ENCODE assay signal across 8 cellular contexts in genomic region chr2:64228126-64228678, GRCh38.
A peak's percentile ranks its signal among the peaks of the same experiment; 100 is the strongest.
DNase-seq lines count a peak whose midpoint lies in the region; ATAC-seq, FAIRE-seq and TF ChIP-seq lines count a peak whose summit lies in the region.

No MANE protein-coding gene starts in this region.

- H3K4me1 ChIP-seq in K562 (replicated peaks in 1 of 2; ENCODE audit: control insufficient read depth in 2 of 2, insufficient read depth in 2 of 2, low read length in 2 of 2) = peaks cover 5 to 11% of the 10 kb centered on the region in 2 experiments; a peak in 1 of 5 replicates

- 2% methylated on average over 24 of the region's 26 CpGs for WGBS in K562 (ENCODE audit: insufficient coverage, low coverage, missing lambda C conversion rate)

- POLR2A ChIA-PET in K562 (lab: Yijun Ruan, JAX) = interaction anchor here (0.6 to 1.9 kb wide), 9 partner anchors 9 to 379 kb away, joined by 3 to 7 read pairs (median 3); no protein-coding TSS in a partner anchor

- H2AFZ ChIP-seq in K562 (ENCODE audit: low read depth, low read length) = peak overlapping the region; percentile 96

- H3K36me3 ChIP-seq in K562 (ENCODE audit: control insufficient read depth, insufficient read depth, low read length) = no peaks in the 10 kb centered on the region

- H3K9me1 ChIP-seq in K562 (ENCODE audit: control insufficient read depth, insufficient read depth, low read length) = no peaks in the 10 kb centered on the region

- peak overlapping the region; percentile 41; the same call in 2 of the 3 replicates for H3K27ac ChIP-seq in K562 (ENCODE audit: extremely low read depth, low read depth, low read length)

- no peaks in the 10 kb centered on the region for H3K9me3 ChIP-seq in T-helper 17 cell (ENCODE audit: control insufficient read depth, low read length, poor library complexity, severe bottlenecking)
- no peaks in the 10 kb centered on the region for H3K9me3 ChIP-seq in K562 (replicated peaks; ENCODE audit: control insufficient read depth, insufficient read depth, low read depth, low read length)

- DNase-seq in GM13977 (ENCODE audit: low spot score) = peak; percentile 72
- peak; percentile 83 for DNase-seq in NCI-H128 (lab: John Stamatoyannopoulos, UW; ENCODE audit: unreplicated experiment)
- peak; percentile 22 to 44 (median 24) for DNase-seq in T-helper 17 cell
- DNase-seq in K562 (ENCODE audit: extremely low read depth in 1 of 4, low spot score in 3 of 4) = peak; percentile 57 to 85 (median 70)
- DNase-seq in iPS DF 19.7 (ENCODE audit: low read depth, low spot score) = peak; percentile 96
- DNase-seq in retina = peak; percentile 93
- no peak for DNase-seq in T1000 (lab: John Stamatoyannopoulos, UW)

- H4K20me1 ChIP-seq in K562 (replicated peaks; ENCODE audit: control insufficient read depth, insufficient read depth, low read length) = no peaks in the 10 kb centered on the region

- no peaks in the 10 kb centered on the region for H3K27me3 ChIP-seq in K562 (ENCODE audit: control insufficient read depth in 2 of 2, insufficient read depth in 2 of 2, low read length in 2 of 2)

- no peaks in the 10 kb centered on the region for H3K79me2 ChIP-seq in K562 (ENCODE audit: control insufficient read depth, insufficient read depth, low read length)

- H3K9ac ChIP-seq in K562 (ENCODE audit: insufficient read depth in 1 of 2, low read depth in 2 of 2, low read length in 2 of 2) = peak overlapping the region; percentile 58 to 88

- peak overlapping the region; percentile 87 for H3K4me2 ChIP-seq in K562 (ENCODE audit: insufficient read depth, low read length)

- FAIRE-seq in K562 (lab: Jason Lieb, UNC) = peak; percentile 92

- intact Hi-C loops in K562 (cut with micrococcal nuclease) = no loop called here

- H3K4me1 Mint-ChIP-seq in T-helper 17 cell = peaks cover 15% of the 10 kb centered on the region

- H3K36me3 Mint-ChIP-seq in T-helper 17 cell (ENCODE audit: low read depth) = peaks cover 3% of the 10 kb centered on the region

- no TSS peak for BruUV-seq in K562 (replicated peaks; lab: Mats Ljungman, UMichigan)

- TF ChIP-seq POLR2A in K562 (conservative IDR thresholded peaks at IDR 0.05) = peak; percentile 62

- H3K4me3 ChIP-seq in K562 = peak overlapping the region; percentile 39

- ATAC-seq in HG02759 (IDR thresholded peaks at IDR 0.05; ENCODE audit: unreplicated experiment) (peak; percentile 100), T-helper 17 cell (peak; percentile 95), K562 (peak; percentile 99)

- CTCF ChIA-PET in K562 (lab: Yijun Ruan, JAX; ENCODE audit: low intra/inter-chr PET ratio) = no interaction called here

- H3K27ac Mint-ChIP-seq in T-helper 17 cell = peak overlapping the region; percentile 88

- 0 out of 4 replicates have a peak, but pooled peaks of 1 of the 2 experiments have one; percentile 2 for TF ChIP-seq RAD21 in K562 (CRISPR knock-in tag; conservative IDR thresholded peaks at IDR 0.05 in 1 of 2, IDR thresholded peaks at IDR 0.05 in 1 of 2)

- peaks cover 10% of the 10 kb centered on the region for H3K27me3 Mint-ChIP-seq in T-helper 17 cell

- in situ Hi-C loops in GM13977 (cut with MboI; ENCODE audit: low pct_unique_long_range_greater_than_20kb, low sequenced_read_pairs, unreplicated experiment) (no loop called here), K562 (cut with MboI) (no loop called here)

- TF ChIP-seq CTCF in GM13977 (IDR thresholded peaks at IDR 0.05; ENCODE audit: extremely low read depth, insufficient read depth, missing control alignments) = no peak
- peak in 1 of 3 experiments; percentile 16; a peak in 1 of 6 replicates for TF ChIP-seq CTCF in K562 (IDR thresholded peaks at IDR 0.05 in 2 of 3, conservative IDR thresholded peaks at IDR 0.05 in 1 of 3; ENCODE audit: insufficient read depth in 2 of 3, low read depth in 1 of 3, low read length in 3 of 3)

- peak overlapping the region; percentile 92 for H3K4me3 Mint-ChIP-seq in T-helper 17 cell

- TF ChIP-seq EP300 in K562 (IDR thresholded peaks at IDR 0.05; ENCODE audit: low read length) = no peak

TF ChIP-seq in K562, 482 proteins besides CTCF, POLR2A, EP300 and RAD21 (continues in another document):
- no peak for TF ChIP-seq NFIC (IDR thresholded peaks at IDR 0.05)
- TF ChIP-seq, protein P1, sequence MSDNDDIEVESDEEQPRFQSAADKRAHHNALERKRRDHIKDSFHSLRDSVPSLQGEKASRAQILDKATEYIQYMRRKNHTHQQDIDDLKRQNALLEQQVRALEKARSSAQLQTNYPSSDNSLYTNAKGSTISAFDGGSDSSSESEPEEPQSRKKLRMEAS (CRISPR knock-in tag; IDR thresholded peaks at IDR 0.05) = peak; percentile 47; the same call in 1 of the 2 replicates
- TF ChIP-seq HMBOX1 (IDR thresholded peaks at IDR 0.05) = no peak
- peak; percentile 56; the same call in 1 of the 2 replicates for TF ChIP-seq PHF8 (IDR thresholded peaks at IDR 0.05; ENCODE audit: borderline replicate concordance, low read length)
- no peak for TF ChIP-seq ATF1 (CRISPR knock-in tag; IDR thresholded peaks at IDR 0.05)
- 0 out of 2 replicates have a peak, but pooled peaks have one; percentile 0 for TF ChIP-seq ATF1 (tag; IDR thresholded peaks at IDR 0.05)
- TF ChIP-seq FOXP1 (CRISPR knock-in tag; IDR thresholded peaks at IDR 0.05) = 0 out of 2 replicates have a peak, but pooled peaks have one; percentile 25
- TF ChIP-seq RNF219 (CRISPR knock-in tag; IDR thresholded peaks at IDR 0.05) = no peak
